8 cellular contexts compared by ENCODE assay signal in genomic region chr16:9647981-9648701, GRCh38.
DNase-seq lines count a peak whose midpoint lies in the region; ATAC-seq and TF ChIP-seq lines count a peak whose summit lies in the region.

No MANE protein-coding gene starts in this region.

- H3K4me2 ChIP-seq in smooth muscle cell, result no peak overlapping the region

- H3K4me3 ChIP-seq in Panc1 (ENCODE audit: low read depth in 2 of 2, low read length in 2 of 2), result no peak overlapping the region
- no peak overlapping the region for H3K4me3 ChIP-seq in smooth muscle cell

- intact Hi-C loops in Panc1 (cut with micrococcal nuclease; ENCODE audit: unreplicated experiment), result loop anchor here (5.0 to 10.0 kb wide), 3 partner anchors 187 to 534 kb away; partner anchors contain the start of gene GRIN2A

- DNase-seq in Panc1 (ENCODE audit: low read depth, low spot score), result peak; percentile 24
- peak; percentile 54 for DNase-seq in globus pallidus (ENCODE audit: low spot score)
- no peak for DNase-seq in smooth muscle cell (lab: John Stamatoyannopoulos, UW; ENCODE audit: unreplicated experiment)
- DNase-seq in activated CD8-positive, alpha-beta memory T cell treated with anti-CD3 and anti-CD28 coated beads, Interleukin-2, amount 50 U/mL, for 4 hours, result no peak
- no peak for DNase-seq in NOMO-1 treated with dmso at 0.1 percent for 144 hours (lab: John Stamatoyannopoulos, UW; ENCODE audit: unreplicated experiment)

- H3K79me2 ChIP-seq in smooth muscle cell (ENCODE audit: low read depth), result no peaks in the 10 kb centered on the region

- H4K20me1 ChIP-seq in smooth muscle cell (ENCODE audit: low read depth), result no peaks in the 10 kb centered on the region

- H3K9me3 ChIP-seq in Panc1 (ENCODE audit: control insufficient read depth, insufficient read depth, low read depth, low read length) (no peaks in the 10 kb centered on the region), smooth muscle cell (replicated peaks; ENCODE audit: low read depth) (no peaks in the 10 kb centered on the region)

- H3F3A ChIP-seq in smooth muscle cell (ENCODE audit: low read depth), result no peaks in the 10 kb centered on the region

- WGBS in smooth muscle cell (ENCODE audit: low lambda C conversion rate), result 57% methylated on average over 7 of the region's 7 CpGs

- TF ChIP-seq CTCF in 22Rv1 (IDR thresholded peaks at IDR 0.05), result peak; percentile 86
- peak; percentile 62; the same call in 1 of the 2 replicates for TF ChIP-seq CTCF in GM12874 (IDR thresholded peaks at IDR 0.05; ENCODE audit: insufficient read depth, low read depth, low read length)
- TF ChIP-seq CTCF in Panc1 (IDR thresholded peaks at IDR 0.05), result peak; percentile 85
- peak; percentile 73 for TF ChIP-seq CTCF in smooth muscle cell (IDR thresholded peaks at IDR 0.05; ENCODE audit: borderline replicate concordance, insufficient read depth, poor library complexity, severe bottlenecking)

- ATAC-seq in Panc1 (peak; percentile 86), HG03469 (IDR thresholded peaks at IDR 0.05; ENCODE audit: unreplicated experiment) (no peak)

- H3K27ac ChIP-seq in 22Rv1, result no peak overlapping the region
- no peak overlapping the region; the same call in 1 of the 2 replicates for H3K27ac ChIP-seq in Panc1 (ENCODE audit: low read length)
- no peak overlapping the region for H3K27ac ChIP-seq in smooth muscle cell (ENCODE audit: low read depth)

- POLR2A ChIA-PET in Panc1 (lab: Charles Lee), result no interaction called here

- in situ Hi-C loops in Panc1 (cut with HindIII; ENCODE audit: low pct_unique_long_range_greater_than_20kb, low sequenced_read_pairs), result no loop called here

- H3K9ac ChIP-seq in smooth muscle cell (ENCODE audit: low read depth), result no peak overlapping the region

- H3K4me1 ChIP-seq in Panc1 (ENCODE audit: control insufficient read depth, insufficient read depth, low read length), result no peaks in the 10 kb centered on the region
- no peaks in the 10 kb centered on the region for H3K4me1 ChIP-seq in smooth muscle cell (ENCODE audit: low read depth)

- H3K27me3 ChIP-seq in Panc1 (ENCODE audit: control insufficient read depth, insufficient read depth, low read length) (no peaks in the 10 kb centered on the region), smooth muscle cell (ENCODE audit: low read depth) (no peaks in the 10 kb centered on the region)

- no peak overlapping the region for H2AFZ ChIP-seq in smooth muscle cell (ENCODE audit: low read depth)

- BruUV-seq in Panc1 (replicated peaks; lab: Mats Ljungman, UMichigan), result no TSS peak

- H3K36me3 ChIP-seq in Panc1 (ENCODE audit: control insufficient read depth, insufficient read depth, low read length), result no peaks in the 10 kb centered on the region
- H3K36me3 ChIP-seq in smooth muscle cell (ENCODE audit: low read depth), result no peaks in the 10 kb centered on the region

- CTCF ChIA-PET in Panc1 (lab: Charles Lee), result interaction anchor here (0.6 to 1.0 kb wide), 5 partner anchors 10 to 484 kb away, joined by 3 to 7 read pairs (median 3); no protein-coding TSS in a partner anchor

Comparison
In these comparisons a context has a peak if more than half of its experiments do, and no peak if none do; other contexts are left out.
1. DNase-seq: peak in Panc1 (single experiment) and globus pallidus (single experiment); none in smooth muscle cell (single experiment), activated CD8-positive, alpha-beta memory T cell treated with anti-CD3 and anti-CD28 coated beads, Interleukin-2, amount 50 U/mL, for 4 hours (single experiment) and NOMO-1 treated with dmso at 0.1 percent for 144 hours (single experiment).
2. Peak in every context shown above with its lines, with median percentiles within 50 percentile points of each other: CTCF ChIP-seq.